ENCODE assay signal across 10 cellular contexts in genomic region chr5:64505769-64506566, GRCh38. TPM values are rescaled to one million over a fixed set of nuclear protein-coding genes. Genes with fewer than 3 reads are reported as not detected.
DNase-seq lines count a peak whose midpoint lies in the region; ATAC-seq and TF ChIP-seq lines count a peak whose summit lies in the region.
"Had no signal": no experiment of that assay in that cellular context is flagged by ENCODE, and none has a peak within 500 bp of the region (broad histone marks: within the 10 kb centered on the region; RNA-seq: fewer than 3 reads in every experiment).

RGS7BP (plus strand) TSS chr5:64506015; CDS start chr5:64506625, 610 bp downstream.

- no peak within 1 kb of the TSS for H3K27ac Mint-ChIP-seq in natural killer cell treated with Interleukin-12 subunit alpha and Interleukin-12 subunit beta and Interleukin-15 and Interleukin-18, amount 100 ng/mL, for 72 hours

- DNase-seq in DMS153 (lab: John Stamatoyannopoulos, UW) (peak; percentile 42), LHCN-M2 (ENCODE audit: low read depth) (peak; percentile 18), astrocyte of the spinal cord (ENCODE audit: low read depth, low spot score) (peak; percentile 52), iPS DF 6.9 (ENCODE audit: low read depth, low spot score) (no peak), sciatic nerve (ENCODE audit: low spot score) (peak; percentile 61)
- DNase-seq in natural killer cell treated with Interleukin-12 subunit alpha and Interleukin-12 subunit beta and Interleukin-15 and Interleukin-18, amount 100 ng/mL, for 72 hours (ENCODE audit: low spot score) = no peak

- TF ChIP-seq CTCF in astrocyte of the spinal cord (IDR thresholded peaks at IDR 0.05; ENCODE audit: low read depth, low read length) = no peak

- H3K9me3 ChIP-seq in iPS DF 6.9 (ENCODE audit: control insufficient read depth, insufficient read depth, low read length) = no peaks in the 10 kb centered on the region
- H3K9me3 ChIP-seq: neutrophil had no signal

- ATAC-seq in sciatic nerve = peak; percentile 77
- ATAC-seq in GM18907 (IDR thresholded peaks at IDR 0.05; ENCODE audit: unreplicated experiment) = no peak
- ATAC-seq in natural killer cell treated with Interleukin-12 subunit alpha and Interleukin-12 subunit beta and Interleukin-15 and Interleukin-18, amount 100 ng/mL, for 72 hours = no peak
- ATAC-seq in activated CD4-positive, CD25-positive, alpha-beta regulatory T cell treated with anti-CD3 and anti-CD28 coated beads, Interleukin-2, amount 50 U/mL, for 24 hours = no peak

- H3K36me3 ChIP-seq in iPS DF 6.9 (ENCODE audit: control insufficient read depth, insufficient read depth, low read length) = no peaks in the 10 kb centered on the region
- H3K36me3 ChIP-seq: neutrophil had no signal

- H3K4me3 Mint-ChIP-seq in natural killer cell treated with Interleukin-12 subunit alpha and Interleukin-12 subunit beta and Interleukin-15 and Interleukin-18, amount 100 ng/mL, for 72 hours = no peak within 1 kb of the TSS

- H3K9me3 Mint-ChIP-seq in natural killer cell treated with Interleukin-12 subunit alpha and Interleukin-12 subunit beta and Interleukin-15 and Interleukin-18, amount 100 ng/mL, for 72 hours = peaks cover 3% of the 10 kb centered on the region

- WGBS in iPS DF 6.9 (ENCODE audit: insufficient coverage, insufficient read length) = no CpG with 5 or more reads among the region's 53 CpGs

- in situ Hi-C loops in astrocyte of the spinal cord (cut with HindIII; ENCODE audit: low sequenced_read_pairs) = no loop called here

- H3K27me3 ChIP-seq in iPS DF 6.9 (ENCODE audit: control insufficient read depth, insufficient read depth, low read length) = peaks cover 8% of the 10 kb centered on the region

- peaks cover 20 to 40% of the 10 kb centered on the region in 2 donors for H3K27me3 Mint-ChIP-seq in natural killer cell treated with Interleukin-12 subunit alpha and Interleukin-12 subunit beta and Interleukin-15 and Interleukin-18, amount 100 ng/mL, for 72 hours

- no peak within 1 kb of the TSS for H3K27ac ChIP-seq in iPS DF 6.9 (ENCODE audit: low read length)
- H3K27ac ChIP-seq: HL-60, neutrophil had no signal

- intact Hi-C loops in sciatic nerve (cut with DNase I) = no loop called here

- peak within 1 kb of the TSS; percentile 31 for H3K4me3 ChIP-seq in astrocyte of the spinal cord (ENCODE audit: low read depth, low read length)
- H3K4me3 ChIP-seq in iPS DF 6.9 (ENCODE audit: low read length) = peak within 1 kb of the TSS; percentile 54; the same call in 1 of the 2 replicates

- H3K4me1 ChIP-seq in iPS DF 6.9 (ENCODE audit: control insufficient read depth, insufficient read depth, low read length) = peaks cover 5% of the 10 kb centered on the region; the same call in 1 of the 2 replicates

- H3K4me1 Mint-ChIP-seq in natural killer cell treated with Interleukin-12 subunit alpha and Interleukin-12 subunit beta and Interleukin-15 and Interleukin-18, amount 100 ng/mL, for 72 hours (ENCODE audit: low read depth in 2 of 2) = no peaks in the 10 kb centered on the region

- no peaks in the 10 kb centered on the region for H3K36me3 Mint-ChIP-seq in natural killer cell treated with Interleukin-12 subunit alpha and Interleukin-12 subunit beta and Interleukin-15 and Interleukin-18, amount 100 ng/mL, for 72 hours

RNA-seq across cellular contexts. Expression of gene RGS7BP, which starts in this region (rescaled TPM):
- not detected in 2 replicates for total RNA-seq in LHCN-M2 (2014; rRNA removed)
- not detected for polyA plus RNA-seq in LHCN-M2 (2012)
- 0.67 TPM for total RNA-seq in sciatic nerve
- total RNA-seq in natural killer cell treated with Interleukin-12 subunit alpha and Interleukin-12 subunit beta and Interleukin-15 and Interleukin-18, amount 100 ng/mL, for 72 hours = not detected

Comparison
In these comparisons a context has a peak if more than half of its experiments do, and no peak if none do; other contexts are left out.
1. Peak in DNase-seq in LHCN-M2; RNA of the gene not detected or under 1 TPM.
2. Peak in DNase-seq and ATAC-seq in sciatic nerve; RNA of the gene not detected or under 1 TPM.
3. DNase-seq: peak in DMS153 (single experiment) and astrocyte of the spinal cord (single experiment); none in iPS DF 6.9 (single experiment) and natural killer cell treated with Interleukin-12 subunit alpha and Interleukin-12 subunit beta and Interleukin-15 and Interleukin-18, amount 100 ng/mL, for 72 hours (single experiment).